ENCODE assay signal across 27 cellular contexts in genomic region chr11:76543006-76543703, GRCh38.
A peak's percentile ranks its signal among the peaks of the same experiment; 100 is the strongest.
DNase-seq lines count a peak whose midpoint lies in the region; ATAC-seq and TF ChIP-seq lines count a peak whose summit lies in the region.
"Had no signal": no experiment of that assay in that cellular context is flagged by ENCODE, and none has a peak within 500 bp of the region (broad histone marks: within the 10 kb centered on the region; RNA-seq: fewer than 3 reads in every experiment).

No MANE protein-coding gene starts in this region.

- H3K27ac Mint-ChIP-seq in activated T-cell treated with anti-CD3 and anti-CD28 coated beads, Interleukin-2, amount 50 U/mL, for 72 hours, result peak overlapping the region; percentile 83
- H3K27ac Mint-ChIP-seq: activated B cell treated with CpG ODN at 0.5 μM for 24 hours; activated naive CD8-positive, alpha-beta T cell; GM23338 had no signal

- H3K4me1 ChIP-seq in foreskin keratinocyte (no peaks in the 10 kb centered on the region), skeletal muscle satellite cell (ENCODE audit: control insufficient read depth, insufficient read depth, low read length) (peaks cover 15% of the 10 kb centered on the region)
- H3K4me1 ChIP-seq: psoas muscle had no signal

- H3K4me3 ChIP-seq in skeletal muscle satellite cell (ENCODE audit: low read length), result no peak overlapping the region
- H3K4me3 ChIP-seq: GM23338, psoas muscle had no signal

- no peak overlapping the region for H3K9ac ChIP-seq in skeletal muscle satellite cell (ENCODE audit: low read depth, low read length)

- H3K27me3 ChIP-seq in foreskin keratinocyte (no peaks in the 10 kb centered on the region), skeletal muscle satellite cell (ENCODE audit: control insufficient read depth, insufficient read depth, low read length) (no peaks in the 10 kb centered on the region)
- H3K27me3 ChIP-seq: neutrophil had no signal

- no peak overlapping the region for H3K4me3 Mint-ChIP-seq in activated T-cell treated with anti-CD3 and anti-CD28 coated beads, Interleukin-2, amount 50 U/mL, for 72 hours
- no peak overlapping the region for H3K4me3 Mint-ChIP-seq in activated T-cell treated with anti-CD3 and anti-CD28 coated beads, Interleukin-2, amount 50 U/mL, for 4 hours
- H3K4me3 Mint-ChIP-seq: activated B cell treated with CpG ODN at 0.5 μM for 24 hours; activated naive CD8-positive, alpha-beta T cell; CD4-positive, alpha-beta memory T cell; GM23338 had no signal

- H3K9me3 ChIP-seq in skeletal muscle satellite cell (replicated peaks; ENCODE audit: low read length), result no peaks in the 10 kb centered on the region
- H3K9me3 ChIP-seq: neutrophil, psoas muscle had no signal

- H3K36me3 Mint-ChIP-seq in activated T-cell treated with anti-CD3 and anti-CD28 coated beads, Interleukin-2, amount 50 U/mL, for 72 hours (ENCODE audit: insufficient read depth in 2 of 2), result peaks cover 0 to 25% of the 10 kb centered on the region in 2 donors
- H3K36me3 Mint-ChIP-seq in activated T-cell treated with anti-CD3 and anti-CD28 coated beads, Interleukin-2, amount 50 U/mL, for 4 hours (ENCODE audit: insufficient read depth), result peaks cover 45% of the 10 kb centered on the region

- no peaks in the 10 kb centered on the region for H3K9me3 Mint-ChIP-seq in activated T-cell treated with anti-CD3 and anti-CD28 coated beads, Interleukin-2, amount 50 U/mL, for 72 hours
- H3K9me3 Mint-ChIP-seq in activated T-cell treated with anti-CD3 and anti-CD28 coated beads, Interleukin-2, amount 50 U/mL, for 4 hours, result no peaks in the 10 kb centered on the region
- H3K9me3 Mint-ChIP-seq: activated B cell treated with CpG ODN at 0.5 μM for 24 hours; CD4-positive, alpha-beta memory T cell; GM23338 had no signal

- peaks cover 4% of the 10 kb centered on the region for H3K4me1 Mint-ChIP-seq in activated T-cell treated with anti-CD3 and anti-CD28 coated beads, Interleukin-2, amount 50 U/mL, for 72 hours (ENCODE audit: low read depth)
- peaks cover 3% of the 10 kb centered on the region for H3K4me1 Mint-ChIP-seq in activated T-cell treated with anti-CD3 and anti-CD28 coated beads, Interleukin-2, amount 50 U/mL, for 4 hours (ENCODE audit: low read depth)
- H3K4me1 Mint-ChIP-seq: activated B cell treated with CpG ODN at 0.5 μM for 24 hours, GM23338 had no signal

- no peak overlapping the region for H3K27ac ChIP-seq in foreskin keratinocyte
- H3K27ac ChIP-seq: neutrophil, psoas muscle had no signal

- no peak for DNase-seq in activated T-cell treated with anti-CD3 and anti-CD28 coated beads, Interleukin-2, amount 50 U/mL, for 72 hours
- no peak for DNase-seq in activated T-cell treated with anti-CD3 and anti-CD28 coated beads, Interleukin-2, amount 50 U/mL, for 4 hours
- peak; percentile 83 for DNase-seq in RKO (ENCODE audit: low spot score)
- peak in 1 of 2 donors; percentile 43 for DNase-seq in foreskin keratinocyte
- DNase-seq in activated T-cell treated with anti-CD3 and anti-CD28 coated beads, Interleukin-2, amount 50 U/mL, for 48 hours, result no peak
- no peak for DNase-seq in ecto neural progenitor cell (ENCODE audit: low spot score)
- DNase-seq in mucosa of gallbladder (ENCODE audit: low spot score), result no peak
- DNase-seq: 8988T; activated B cell treated with CpG ODN at 0.5 μM for 24 hours; activated CD4-positive, alpha-beta T cell treated with anti-CD3 and anti-CD28 coated beads, Interleukin-2, amount 50 U/mL, for 4 hours; activated CD8-positive, alpha-beta memory T cell treated with anti-CD3 and anti-CD28 coated beads, Interleukin-2, amount 50 U/mL, for 4 hours; AML-193; CD4-positive, alpha-beta memory T cell; DMS 273 treated with DMSO at 0.1 percent for 48 hours; effector CD8-positive, alpha-beta T cell; islet precursor cell; Kasumi-1; NCI-H1105; NCI-H2081; NCI-H226; psoas muscle; T-helper 9 cell; trophoblast cell had no signal

- no peak for ATAC-seq in activated T-cell treated with anti-CD3 and anti-CD28 coated beads, Interleukin-2, amount 50 U/mL, for 72 hours (replicated peaks in 1 of 2)
- no peak for ATAC-seq in activated T-cell treated with anti-CD3 and anti-CD28 coated beads, Interleukin-2, amount 50 U/mL, for 4 hours
- ATAC-seq in foreskin keratinocyte, result peak; percentile 79
- ATAC-seq: GM23338, psoas muscle had no signal

- peak overlapping the region; percentile 8 for H3K4me2 ChIP-seq in skeletal muscle satellite cell (ENCODE audit: low read length)
- H3K4me2 ChIP-seq: GM23338 had no signal

- no peaks in the 10 kb centered on the region for H3K27me3 Mint-ChIP-seq in activated T-cell treated with anti-CD3 and anti-CD28 coated beads, Interleukin-2, amount 50 U/mL, for 72 hours (ENCODE audit: low read depth)
- no peaks in the 10 kb centered on the region for H3K27me3 Mint-ChIP-seq in activated T-cell treated with anti-CD3 and anti-CD28 coated beads, Interleukin-2, amount 50 U/mL, for 4 hours (ENCODE audit: low read depth)
- H3K27me3 Mint-ChIP-seq: activated B cell treated with CpG ODN at 0.5 μM for 24 hours; activated naive CD8-positive, alpha-beta T cell; CD4-positive, alpha-beta memory T cell had no signal

- peaks cover 35% of the 10 kb centered on the region for H3K36me3 ChIP-seq in skeletal muscle satellite cell (ENCODE audit: insufficient read depth, low read length)

- TF ChIP-seq CTCF in foreskin keratinocyte (conservative IDR thresholded peaks at IDR 0.05), result peak; percentile 24
